In the genomic region with DNA sequence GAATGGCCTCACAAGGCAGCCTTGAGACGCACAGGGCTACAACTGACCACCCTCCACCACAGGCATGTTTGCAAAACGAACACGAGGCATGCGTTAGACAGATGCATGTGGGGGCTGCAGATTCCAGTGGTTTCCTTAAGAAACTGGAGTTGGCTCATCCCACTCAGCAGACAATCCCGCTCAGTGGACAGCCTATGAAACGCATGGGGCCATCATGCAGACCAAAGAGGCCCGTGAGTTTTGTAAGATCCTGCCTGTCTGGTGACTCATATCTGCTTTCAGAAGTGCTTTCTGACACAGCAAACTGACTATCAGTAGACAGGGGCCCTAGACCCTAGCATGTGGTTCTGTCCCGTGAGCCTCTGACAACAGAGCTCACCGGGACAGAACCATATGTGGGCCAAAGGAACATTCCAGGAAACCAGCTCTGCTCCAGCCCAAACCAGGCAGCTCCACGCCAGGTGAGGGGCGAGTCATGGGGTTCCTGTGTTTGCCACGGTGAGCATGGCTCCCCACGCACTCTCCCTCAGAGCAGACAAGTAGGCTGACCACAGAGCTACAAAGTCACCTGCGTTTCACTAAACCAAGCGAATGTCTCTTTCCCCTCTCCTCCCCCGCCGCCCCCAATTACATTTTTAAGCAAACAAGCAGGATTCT, we compare ENCODE assay signal across 10 cellular contexts.
DNase-seq lines count a peak whose midpoint lies in the region; TF ChIP-seq lines count a peak whose summit lies in the region.
"Had no signal": no experiment of that assay in that cellular context is flagged by ENCODE, and none has a peak within 500 bp of the region (broad histone marks: within the 10 kb centered on the region; RNA-seq: fewer than 3 reads in every experiment).

No MANE protein-coding gene starts in this region.

- intact Hi-C loops in tibial artery (cut with DNase I; ENCODE audit: low total_unique reads) = no loop called here
- intact Hi-C loops in stomach (cut with DNase I; ENCODE audit: low total_unique reads) = no loop called here

- WGBS in stomach, 5 donors = 76 to 85% (median 83%) methylated on average over 6 to 17 of the region's 17 CpGs

- H3K4me1 ChIP-seq in tibial artery (peaks cover 0 to 7% (median 0%) of the 10 kb centered on the region in 4 donors), stomach (peaks cover 0 to 10% (median 4%) of the 10 kb centered on the region in 4 donors)

- H3K27me3 ChIP-seq in tibial artery (no peaks in the 10 kb centered on the region), stomach (no peaks in the 10 kb centered on the region)
- H3K27me3 ChIP-seq: cardiac muscle cell had no signal

- H3K9me3 ChIP-seq in tibial artery (no peaks in the 10 kb centered on the region), stomach (no peaks in the 10 kb centered on the region)

- TF ChIP-seq CTCF in retinal pigment epithelial cell (conservative IDR thresholded peaks at IDR 0.05; ENCODE audit: low read depth, low read length) (no peak), tibial artery (IDR thresholded peaks at IDR 0.05) (no peak), stomach (IDR thresholded peaks at IDR 0.05) (no peak), GM10266 (IDR thresholded peaks at IDR 0.05; ENCODE audit: control insufficient read depth, insufficient read depth, low read depth, missing control alignments) (no peak)

- H3K36me3 ChIP-seq in tibial artery = peaks cover 0 to 31% (median 12%) of the 10 kb centered on the region in 3 donors
- peaks cover 0 to 33% (median 15%) of the 10 kb centered on the region in 4 donors for H3K36me3 ChIP-seq in stomach
- H3K36me3 ChIP-seq: cardiac muscle cell had no signal

- peak overlapping the region; percentile 83 for H3K27ac ChIP-seq in caudate nucleus (ENCODE audit: low read depth, low read length)
- H3K27ac ChIP-seq in tibial artery = no peak overlapping the region
- H3K27ac ChIP-seq in stomach = no peak overlapping the region
- H3K27ac ChIP-seq: cardiac muscle cell, SK-N-MC had no signal

- no peak overlapping the region for H3K4me3 ChIP-seq in retinal pigment epithelial cell (ENCODE audit: low read length)
- H3K4me3 ChIP-seq in tibial artery = no peak overlapping the region
- no peak overlapping the region for H3K4me3 ChIP-seq in stomach
- H3K4me3 ChIP-seq: cardiac muscle cell, SK-N-MC had no signal

- no peak for TF ChIP-seq EP300 in stomach (IDR thresholded peaks at IDR 0.05)

- peak; percentile 24 for DNase-seq in activated CD4-positive, alpha-beta T cell treated with anti-CD3 and anti-CD28 coated beads for 48 hours
- DNase-seq in activated CD4-positive, alpha-beta T cell treated with anti-CD3 and anti-CD28 coated beads, Interleukin-2, amount 50 U/mL, for 4 hours = no peak
- DNase-seq in NCI-H226 = peak; percentile 57
- no peak for DNase-seq in caudate nucleus (lab: John Stamatoyannopoulos, UW)
- DNase-seq in retinal pigment epithelial cell (ENCODE audit: low read depth) = peak; percentile 50
- DNase-seq in tibial artery = no peak
- DNase-seq in stomach = no peak
- DNase-seq in GM10266 (ENCODE audit: extremely low spot score) = no peak

- no peak for TF ChIP-seq POLR2A in stomach (IDR thresholded peaks at IDR 0.05)

Comparison
In these comparisons a context has a peak if more than half of its experiments do, and no peak if none do; other contexts are left out.
1. DNase-seq: peak in activated CD4-positive, alpha-beta T cell treated with anti-CD3 and anti-CD28 coated beads for 48 hours (single experiment), NCI-H226 (single experiment) and retinal pigment epithelial cell (single experiment); none in activated CD4-positive, alpha-beta T cell treated with anti-CD3 and anti-CD28 coated beads, Interleukin-2, amount 50 U/mL, for 4 hours (0 of 2), caudate nucleus (0 of 61), tibial artery (0 of 2), stomach (single experiment) and GM10266 (single experiment).